ENCODE assay signal across 36 cellular contexts in the genomic region with DNA sequence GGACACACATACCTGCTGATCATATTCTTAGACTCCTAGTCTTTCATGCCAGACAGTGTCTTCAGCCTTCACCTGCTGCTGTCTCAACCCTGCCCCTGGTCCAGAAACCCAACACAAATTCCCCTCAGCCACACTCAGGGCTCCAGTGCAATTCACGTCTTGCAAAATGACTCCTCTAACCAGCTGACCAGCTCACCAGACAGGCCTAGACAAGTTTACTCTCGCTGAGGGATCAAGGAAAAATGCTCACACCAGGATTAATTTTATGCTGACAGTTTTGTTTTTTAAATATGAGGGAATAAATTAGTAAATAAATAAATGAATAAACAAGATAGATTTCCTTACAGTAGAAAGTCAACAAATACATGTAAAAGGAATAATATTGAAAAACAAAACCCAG. TPM values are rescaled to one million over a fixed set of nuclear protein-coding genes. Genes with fewer than 3 reads are reported as not detected.
DNase-seq lines count a peak whose midpoint lies in the region; ATAC-seq, FAIRE-seq and TF ChIP-seq lines count a peak whose summit lies in the region.
"Had no signal": no experiment of that assay in that cellular context is flagged by ENCODE, and none has a peak within 500 bp of the region (broad histone marks: within the 10 kb centered on the region; RNA-seq: fewer than 3 reads in every experiment).

No MANE protein-coding gene starts in this region.

- intact Hi-C loops in MCF 10A (cut with micrococcal nuclease): no loop called here
- intact Hi-C loops in breast epithelium (cut with DNase I; ENCODE audit: low total_unique reads): no loop called here
- intact Hi-C loops in K562 (cut with micrococcal nuclease): no loop called here

- TF ChIP-seq POLR2A in breast epithelium (IDR thresholded peaks at IDR 0.05) (no peak), K562 (conservative IDR thresholded peaks at IDR 0.05) (no peak)

- BruUV-seq in MCF 10A (replicated peaks; lab: Mats Ljungman, UMichigan): no TSS peak
- no TSS peak for BruUV-seq in K562 (replicated peaks; lab: Mats Ljungman, UMichigan)

- H3K36me3 ChIP-seq in breast epithelium (no peaks in the 10 kb centered on the region), K562 (ENCODE audit: control insufficient read depth, insufficient read depth, low read length) (no peaks in the 10 kb centered on the region), keratinocyte (ENCODE audit: control insufficient read depth in 2 of 2, extremely low read depth in 1 of 2, insufficient read depth in 2 of 2, low read length in 2 of 2) (no peaks in the 10 kb centered on the region)
- H3K36me3 ChIP-seq: BE2C, lower lobe of right lung, ovary, transverse colon had no signal

- H3K4me3 ChIP-seq in breast epithelium (no peak overlapping the region), K562 (no peak overlapping the region), keratinocyte (ENCODE audit: control insufficient read depth in 2 of 3, extremely low read depth in 1 of 3, insufficient read depth in 2 of 3, low read depth in 1 of 3, low read length in 3 of 3) (no peak overlapping the region)
- H3K4me3 ChIP-seq: lower lobe of right lung, mucosa of descending colon, ovary, transverse colon had no signal

- no peaks in the 10 kb centered on the region for H3K9me3 ChIP-seq in breast epithelium
- H3K9me3 ChIP-seq in K562 (replicated peaks; ENCODE audit: control insufficient read depth, insufficient read depth, low read depth, low read length): no peaks in the 10 kb centered on the region
- no peaks in the 10 kb centered on the region for H3K9me3 ChIP-seq in keratinocyte (ENCODE audit: control insufficient read depth, low read depth, low read length)
- H3K9me3 ChIP-seq: BE2C, lower lobe of right lung, mucosa of descending colon, ovary, transverse colon had no signal

- CTCF ChIA-PET in MCF 10A (lab: Yijun Ruan, JAX): interaction anchor here (0.8 to 1.6 kb wide), 2 partner anchors 83 to 288 kb away, joined by 5 to 6 read pairs; no protein-coding TSS in a partner anchor
- CTCF ChIA-PET in K562 (lab: Yijun Ruan, JAX; ENCODE audit: low intra/inter-chr PET ratio): no interaction called here
- CTCF ChIA-PET in HEK293T (lab: Yijun Ruan, JAX): no interaction called here

- H3K79me2 ChIP-seq in K562 (ENCODE audit: control insufficient read depth, insufficient read depth, low read length) (no peaks in the 10 kb centered on the region), keratinocyte (ENCODE audit: control insufficient read depth, insufficient read depth, low read length) (no peaks in the 10 kb centered on the region)

- FAIRE-seq in K562 (lab: Jason Lieb, UNC) (no peak), keratinocyte (lab: Jason Lieb, UNC) (peak; percentile 75)

- no peak overlapping the region for H3K4me3 Mint-ChIP-seq in MCF 10A (ENCODE audit: unreplicated experiment)
- H3K4me3 Mint-ChIP-seq: activated CD8-positive, alpha-beta T cell treated with anti-CD3 and anti-CD28 coated beads, Interleukin-2, amount 10 ng/mL, durations not matched to agents 7 days and 5 days; activated naive CD8-positive, alpha-beta T cell treated with anti-CD3 and anti-CD28 coated beads for 36 hours; CD8-positive, alpha-beta memory T cell; nephron progenitor cell had no signal

- H3K9me3 Mint-ChIP-seq in MCF 10A (ENCODE audit: unreplicated experiment): no peaks in the 10 kb centered on the region
- H3K9me3 Mint-ChIP-seq: activated naive CD8-positive, alpha-beta T cell treated with anti-CD3 and anti-CD28 coated beads for 36 hours; CD8-positive, alpha-beta memory T cell; nephron progenitor cell had no signal

- H3K4me2 ChIP-seq in K562 (ENCODE audit: insufficient read depth, low read length): no peak overlapping the region
- H3K4me2 ChIP-seq in keratinocyte (ENCODE audit: control insufficient read depth, extremely low read depth, insufficient read depth, low read depth, low read length): peak overlapping the region; percentile 59

- no peaks in the 10 kb centered on the region for H3K36me3 Mint-ChIP-seq in MCF 10A (ENCODE audit: insufficient read depth, unreplicated experiment)
- H3K36me3 Mint-ChIP-seq: activated naive CD8-positive, alpha-beta T cell treated with anti-CD3 and anti-CD28 coated beads for 36 hours; CD8-positive, alpha-beta memory T cell had no signal

- H3K9me1 ChIP-seq in K562 (ENCODE audit: control insufficient read depth, insufficient read depth, low read length): no peaks in the 10 kb centered on the region
- H3K9me1 ChIP-seq in keratinocyte (ENCODE audit: control insufficient read depth, extremely low read depth, insufficient read depth, low read length): no peaks in the 10 kb centered on the region

- H3K27ac Mint-ChIP-seq in MCF 10A (ENCODE audit: low read depth, unreplicated experiment): peak overlapping the region; percentile 44
- H3K27ac Mint-ChIP-seq: activated CD8-positive, alpha-beta T cell treated with anti-CD3 and anti-CD28 coated beads, Interleukin-2, amount 10 ng/mL, durations not matched to agents 7 days and 5 days; activated naive CD8-positive, alpha-beta T cell treated with anti-CD3 and anti-CD28 coated beads for 36 hours; CD8-positive, alpha-beta memory T cell; nephron progenitor cell had no signal

- in situ Hi-C loops in K562 (cut with MboI): no loop called here

- no peak for TF ChIP-seq CTCF in MCF 10A (IDR thresholded peaks at IDR 0.05; ENCODE audit: unreplicated experiment)
- no peak for TF ChIP-seq CTCF in breast epithelium (IDR thresholded peaks at IDR 0.05)
- no peak for TF ChIP-seq CTCF in K562 (IDR thresholded peaks at IDR 0.05 in 2 of 3, conservative IDR thresholded peaks at IDR 0.05 in 1 of 3; ENCODE audit: insufficient read depth in 2 of 3, low read depth in 1 of 3, low read length in 3 of 3)
- no peak for TF ChIP-seq CTCF in keratinocyte (optimal IDR thresholded peaks at IDR 0.05 in 1 of 3, IDR thresholded peaks at IDR 0.05 in 1 of 3, conservative IDR thresholded peaks at IDR 0.05 in 1 of 3; ENCODE audit: extremely low read depth in 1 of 3, insufficient read depth in 2 of 3, low read length in 3 of 3)

- POLR2A ChIA-PET in MCF 10A (lab: Yijun Ruan, JAX) (interaction anchor here (0.7 to 1.9 kb wide), 5 partner anchors 8 to 172 kb away, joined by 3 to 7 read pairs (median 6); no protein-coding TSS in a partner anchor), K562 (lab: Yijun Ruan, JAX) (no interaction called here), HEK293T (lab: Yijun Ruan, JAX) (no interaction called here)

- no peak for ATAC-seq in K562
- ATAC-seq in GM18520 (IDR thresholded peaks at IDR 0.05; ENCODE audit: unreplicated experiment): no peak
- ATAC-seq: activated CD8-positive, alpha-beta T cell treated with anti-CD3 and anti-CD28 coated beads, Interleukin-2, amount 10 ng/mL, durations not matched to agents 7 days and 5 days; lower lobe of right lung; mucosa of descending colon; PC-3 had no signal

- H3K27me3 Mint-ChIP-seq in MCF 10A (ENCODE audit: insufficient read depth, unreplicated experiment): no peaks in the 10 kb centered on the region
- H3K27me3 Mint-ChIP-seq: activated naive CD8-positive, alpha-beta T cell treated with anti-CD3 and anti-CD28 coated beads for 36 hours had no signal

- dilution Hi-C loops in keratinocyte (cut with MboI; ENCODE audit: extremely low pct_ligation_motif_present, low sequenced_read_pairs): no loop called here

- WGBS in K562 (ENCODE audit: insufficient coverage, low coverage, missing lambda C conversion rate): 0% methylated on average over 2 of the region's 2 CpGs

- peaks cover 25% of the 10 kb centered on the region for H3K4me1 Mint-ChIP-seq in MCF 10A (ENCODE audit: insufficient read depth, unreplicated experiment)
- H3K4me1 Mint-ChIP-seq: activated naive CD8-positive, alpha-beta T cell treated with anti-CD3 and anti-CD28 coated beads for 36 hours; CD8-positive, alpha-beta memory T cell had no signal

- no peak for TF ChIP-seq EP300 in K562 (IDR thresholded peaks at IDR 0.05; ENCODE audit: low read length)

- no peak overlapping the region for H3K9ac ChIP-seq in K562 (ENCODE audit: insufficient read depth in 1 of 2, low read depth in 2 of 2, low read length in 2 of 2)
- H3K9ac ChIP-seq in keratinocyte (ENCODE audit: control insufficient read depth, extremely low read depth, insufficient read depth, low read length): no peak overlapping the region

- no peaks in the 10 kb centered on the region for H3K4me1 ChIP-seq in breast epithelium
- no peaks in the 10 kb centered on the region for H3K4me1 ChIP-seq in K562 (replicated peaks in 1 of 2; ENCODE audit: control insufficient read depth in 2 of 2, insufficient read depth in 2 of 2, low read length in 2 of 2)
- peaks cover 13% of the 10 kb centered on the region for H3K4me1 ChIP-seq in keratinocyte (ENCODE audit: control insufficient read depth, extremely low read depth, insufficient read depth, low read length)
- H3K4me1 ChIP-seq: BE2C, lower lobe of right lung, transverse colon had no signal

- DNase-seq in MCF 10A (ENCODE audit: unreplicated experiment): peak; percentile 90
- no peak for DNase-seq in breast epithelium (ENCODE audit: low spot score in 2 of 2)
- DNase-seq in K562 (ENCODE audit: extremely low read depth in 1 of 4, low spot score in 3 of 4): no peak
- DNase-seq in keratinocyte (ENCODE audit: low read depth, low spot score): no peak
- DNase-seq in NCI-H2227 treated with DMSO at 0.1 percent for 48 hours (lab: John Stamatoyannopoulos, UW): no peak
- no peak for DNase-seq in HEK293T (ENCODE audit: extremely low spot score)
- DNase-seq in H4 (ENCODE audit: low spot score): no peak
- DNase-seq: activated CD4-positive, alpha-beta T cell treated with anti-CD3 and anti-CD28 coated beads for 1 hour; activated CD8-positive, alpha-beta T cell treated with anti-CD3 and anti-CD28 coated beads, Interleukin-2, amount 10 ng/mL, durations not matched to agents 7 days and 5 days; activated effector memory CD4-positive, alpha-beta T cell treated with anti-CD3 and anti-CD28 coated beads, Interleukin-2, amount 50 U/mL, for 16 hours; activated naive CD8-positive, alpha-beta T cell treated with anti-CD3 and anti-CD28 coated beads for 36 hours; activated T-cell treated with anti-CD3 and anti-CD28 coated beads for 4 hours; aorta; BE2C; CD8-positive, alpha-beta memory T cell; central memory CD4-positive, alpha-beta T cell; dermis blood vessel endothelial cell; DMS53; KBM-7; lower lobe of right lung; MM.1S; mucosa of descending colon; NCI-H1436; NCI-H2081 treated with DMSO at 0.1 percent for 48 hours; nephron progenitor cell; NK-92 treated with Interleukin-12 subunit alpha and Interleukin-12 subunit beta, amount 100 ng/mL, for 24 hours; ovary; PC-3; Right ventricle myocardium superior; stimulated activated CD4-positive, alpha-beta T cell treated with anti-CD3 and anti-CD28 coated beads, Interleukin-2, amount 100 ng/mL, for 48 hours; transverse colon had no signal

- H4K20me1 ChIP-seq in K562 (replicated peaks; ENCODE audit: control insufficient read depth, insufficient read depth, low read length) (no peaks in the 10 kb centered on the region), keratinocyte (ENCODE audit: control insufficient read depth, extremely low read depth, insufficient read depth, low read length) (no peaks in the 10 kb centered on the region)

- no peak for TF ChIP-seq RAD21 in K562 (CRISPR knock-in tag; conservative IDR thresholded peaks at IDR 0.05 in 1 of 2, IDR thresholded peaks at IDR 0.05 in 1 of 2)

- H3K27me3 ChIP-seq in breast epithelium: no peaks in the 10 kb centered on the region
- H3K27me3 ChIP-seq in K562 (ENCODE audit: control insufficient read depth in 2 of 2, insufficient read depth in 2 of 2, low read length in 2 of 2): peaks cover 2 to 32% of the 10 kb centered on the region in 2 experiments; a peak in 2 of 5 replicates
- H3K27me3 ChIP-seq in keratinocyte (ENCODE audit: control insufficient read depth, extremely low read depth, insufficient read depth, low read length): no peaks in the 10 kb centered on the region
- H3K27me3 ChIP-seq: ovary, transverse colon had no signal

- H3K27ac ChIP-seq in breast epithelium (no peak overlapping the region), K562 (ENCODE audit: extremely low read depth, low read depth, low read length) (no peak overlapping the region), keratinocyte (ENCODE audit: control insufficient read depth, insufficient read depth, low read length) (no peak overlapping the region)
- H3K27ac ChIP-seq: lower lobe of right lung, ovary, transverse colon had no signal

- H2AFZ ChIP-seq in K562 (ENCODE audit: low read depth, low read length) (no peak overlapping the region), keratinocyte (ENCODE audit: control insufficient read depth, low read length) (no peak overlapping the region)

RNA-seq across cellular contexts. Expression of gene CCDC185, which starts 28.5 kb away (rescaled TPM):
- total RNA-seq in MCF 10A (2022): not detected in 2 replicates
- not detected for total RNA-seq in breast epithelium
- not detected in 2 replicates for total RNA-seq in K562 (2011; cell fraction: chromatin; rRNA removed; ENCODE audit: low replicate concordance)
- total RNA-seq in K562 (2011; cell fraction: nucleolus; rRNA removed): not detected in 2 replicates
- total RNA-seq in K562 (2011; cell fraction: nucleoplasm; rRNA removed): not detected in 2 replicates
- total RNA-seq in K562 (2014; rRNA removed): not detected in 2 replicates
- not detected in 2 replicates for total RNA-seq in K562 (2014; rRNA removed; fragmentation: Illumina TruSeq; extraction: Trizol)
- total RNA-seq in K562 (2015; rRNA removed; fragmentation: Illumina TruSeq; extraction: Trizol): not detected in 2 replicates
- total RNA-seq in K562 (2021): not detected in 2 replicates
- not detected in 2 replicates for polyA plus RNA-seq in K562 (2011; rRNA removed)
- polyA plus RNA-seq in K562 (2011; cell fraction: cytosol; rRNA removed): not detected in 2 replicates
- not detected in 2 replicates for polyA plus RNA-seq in K562 (2011; cell fraction: nucleus; rRNA removed)
- not detected in 2 replicates for polyA plus RNA-seq in K562 (2012)
- not detected in 2 replicates for polyA plus RNA-seq in K562 (2014; fragmentation: Illumina TruSeq; extraction: Trizol)
- polyA plus RNA-seq in K562 (2014; fragmentation: Nextera tagmentation; extraction: Ambion mirVana): not detected
- polyA plus RNA-seq in K562 (2014; rRNA removed): not detected in 2 replicates
- polyA minus RNA-seq in K562 (2011; rRNA and poly(A)+ RNA removed): not detected in 2 replicates
- not detected in 2 replicates for polyA minus RNA-seq in K562 (2011; cell fraction: cytosol; rRNA and poly(A)+ RNA removed)
- not detected in 2 replicates for polyA minus RNA-seq in K562 (2011; cell fraction: nucleus; rRNA and poly(A)+ RNA removed)
- not detected in 3 replicates for polyA plus RNA-seq in keratinocyte
- not detected for polyA plus RNA-seq in keratinocyte (2011; ENCODE audit: low read depth)
- polyA plus RNA-seq in keratinocyte (2011; cell fraction: cytosol; rRNA removed): not detected in 2 replicates
- polyA plus RNA-seq in keratinocyte (2011; cell fraction: nucleus; rRNA removed): not detected in 2 replicates
- polyA plus RNA-seq in keratinocyte (2012; ENCODE audit: low replicate concordance): not detected in 2 replicates
- polyA minus RNA-seq in keratinocyte: not detected in 3 replicates
- polyA minus RNA-seq in keratinocyte (2011; cell fraction: cytosol; rRNA and poly(A)+ RNA removed): not detected
- not detected in 2 replicates for polyA minus RNA-seq in keratinocyte (2011; cell fraction: nucleus; rRNA and poly(A)+ RNA removed)
- not detected in 2 replicates for total RNA-seq in H4 (2014; rRNA removed; shearing (Covaris generic))
- total RNA-seq: activated CD8-positive, alpha-beta T cell treated with anti-CD3 and anti-CD28 coated beads, Interleukin-2, amount 10 ng/mL, durations not matched to agents 7 days and 5 days; activated naive CD8-positive, alpha-beta T cell treated with anti-CD3 and anti-CD28 coated beads for 36 hours; aorta; CD8-positive, alpha-beta memory T cell; glomerular endothelial cell; HT1080; kidney epithelial cell; lower lobe of right lung; mucosa of descending colon; ovary; PC-3; Right ventricle myocardium superior; T-helper 2 cell treated with Interferon-gamma antibody and Interleukin-4, amounts not matched to agents 100 ng/mL and 5 ng/mL, for 36 hours; transverse colon had no signal
- polyA plus RNA-seq: aorta; CD8-positive, alpha-beta memory T cell; ovary had no signal

RNA-seq across cellular contexts. Expression of gene SUSD4, which starts 57.7 kb away (rescaled TPM):
- total RNA-seq in MCF 10A (2022) (0.42 and 2.3 TPM in 2 replicates), breast epithelium (10 to 100 TPM in 2 of 3 donors, under 1 TPM in 1; 0.64 to 16.7 (median 14.9) TPM), K562 (2014; rRNA removed) (not detected in 2 replicates), K562 (2014; rRNA removed; fragmentation: Illumina TruSeq; extraction: Trizol) (not detected in 2 replicates), K562 (2015; rRNA removed; fragmentation: Illumina TruSeq; extraction: Trizol) (not detected in 2 replicates), K562 (2021) (0.09 TPM in 1 of 2 replicates, not detected in the other)
- 0.16 and 0.97 TPM in 2 replicates for total RNA-seq in K562 (2011; cell fraction: chromatin; rRNA removed; ENCODE audit: low replicate concordance)
- 0.26 and 0.67 TPM in 2 replicates for total RNA-seq in K562 (2011; cell fraction: nucleolus; rRNA removed)
- total RNA-seq in K562 (2011; cell fraction: nucleoplasm; rRNA removed): 0.23 and 1.1 TPM in 2 replicates
- polyA plus RNA-seq in K562 (2011; rRNA removed) (0.15 and 1.7 TPM in 2 replicates), K562 (2014; fragmentation: Illumina TruSeq; extraction: Trizol) (0.06 and 0.07 TPM in 2 replicates), K562 (2014; fragmentation: Nextera tagmentation; extraction: Ambion mirVana) (under 1 TPM in 1 of 2 experiments, not detected in 1; 0.06 TPM), K562 (2014; rRNA removed) (0.16 TPM in 1 of 2 replicates, not detected in the other), keratinocyte (1.6 to 2.0 TPM (median 1.6 TPM) in 3 replicates)
- polyA plus RNA-seq in K562 (2011; cell fraction: cytosol; rRNA removed): 0.10 and 1.3 TPM in 2 replicates
- polyA plus RNA-seq in K562 (2011; cell fraction: nucleus; rRNA removed): 0.95 and 3.8 TPM in 2 replicates
- 0.14 and 0.26 TPM in 2 replicates for polyA plus RNA-seq in K562 (2012)
- 1.0 TPM in 1 of 2 replicates, not detected in the other for polyA minus RNA-seq in K562 (2011; rRNA and poly(A)+ RNA removed)
- 0.38 TPM in 1 of 2 replicates, not detected in the other for polyA minus RNA-seq in K562 (2011; cell fraction: cytosol; rRNA and poly(A)+ RNA removed)
- polyA minus RNA-seq in K562 (2011; cell fraction: nucleus; rRNA and poly(A)+ RNA removed): 0.89 and 0.94 TPM in 2 replicates
- polyA plus RNA-seq in keratinocyte (2011; ENCODE audit: low read depth): 0.67 TPM
- 0.73 and 0.94 TPM in 2 replicates for polyA plus RNA-seq in keratinocyte (2011; cell fraction: cytosol; rRNA removed)
- 2.3 and 4.6 TPM in 2 replicates for polyA plus RNA-seq in keratinocyte (2011; cell fraction: nucleus; rRNA removed)
- 0.83 and 1.3 TPM in 2 replicates for polyA plus RNA-seq in keratinocyte (2012; ENCODE audit: low replicate concordance)
- polyA minus RNA-seq in keratinocyte: 0.29 to 2.2 TPM (median 0.56 TPM) in 3 replicates
- polyA minus RNA-seq in keratinocyte (2011; cell fraction: cytosol; rRNA and poly(A)+ RNA removed): not detected
- 0.70 and 1.7 TPM in 2 replicates for polyA minus RNA-seq in keratinocyte (2011; cell fraction: nucleus; rRNA and poly(A)+ RNA removed)
- 0.14 and 0.99 TPM in 2 replicates for total RNA-seq in H4 (2014; rRNA removed; shearing (Covaris generic))
- total RNA-seq: glomerular endothelial cell had no signal
